In the genomic region with DNA sequence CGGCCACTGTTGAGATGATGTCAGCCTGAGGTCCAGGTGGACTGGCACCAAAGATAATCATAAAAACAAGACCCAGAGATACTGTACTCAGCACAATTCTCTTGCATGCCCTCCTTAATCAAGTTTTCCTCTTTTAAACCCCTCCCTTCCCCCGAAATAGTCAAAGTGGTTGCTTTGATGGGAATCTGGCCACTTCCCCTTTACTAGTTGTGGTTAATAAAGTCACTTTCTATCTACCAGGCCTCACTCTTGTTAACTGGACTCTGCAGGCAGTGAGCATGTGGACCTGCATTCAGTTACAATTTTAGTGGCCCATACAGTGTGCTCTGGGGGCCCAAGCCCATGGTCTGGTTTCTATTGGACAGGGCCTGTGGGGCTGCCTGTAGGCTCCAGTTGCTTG, we compare ENCODE assay signal across 22 cellular contexts. TPM values are rescaled to one million over a fixed set of nuclear protein-coding genes. Genes with fewer than 3 reads are reported as not detected.
"Had no signal": no experiment of that assay in that cellular context is flagged by ENCODE, and none has a peak within 500 bp of the region (broad histone marks: within the 10 kb centered on the region; RNA-seq: fewer than 3 reads in every experiment).

No MANE protein-coding gene starts in this region.

- H3K4me3 ChIP-seq: gastrocnemius medialis, lower lobe of right lung, spleen, thoracic aorta, upper lobe of left lung had no signal

- H3K4me1 ChIP-seq: lower lobe of right lung, spleen, upper lobe of left lung had no signal

- H3K36me3 ChIP-seq: gastrocnemius medialis, lower lobe of right lung, neutrophil, spleen, thoracic aorta, upper lobe of left lung had no signal

- H3K27me3 ChIP-seq: gastrocnemius medialis, neutrophil, upper lobe of left lung had no signal

- H3K27ac ChIP-seq: lower lobe of right lung, neutrophil, spleen, thoracic aorta, upper lobe of left lung had no signal

- DNase-seq: activated CD4-positive, alpha-beta T cell treated with anti-CD3 and anti-CD28 coated beads, Interleukin-2, amount 10 ng/mL, durations not matched to agents 7 days and 5 days; activated CD8-positive, alpha-beta memory T cell treated with anti-CD3 and anti-CD28 coated beads, Interleukin-2, amount 50 U/mL, for 4 hours; activated effector memory CD4-positive, alpha-beta T cell treated with anti-CD3 and anti-CD28 coated beads, Interleukin-2, amount 50 U/mL, for 16 hours; activated naive CD4-positive, alpha-beta T cell treated with anti-CD3 and anti-CD28 coated beads, Interleukin-2, amount 50 U/mL, for 16 hours; activated T-cell treated with anti-CD3 and anti-CD28 coated beads, Interleukin-2, amount 50 U/mL, for 4 hours; aorta; effector CD4-positive, alpha-beta T cell; gastrocnemius medialis; head of caudate nucleus; lower lobe of right lung; natural killer cell; posterior cingulate gyrus; spleen; stimulated activated CD4-positive, alpha-beta T cell treated with anti-CD3 and anti-CD28 coated beads, Interleukin-4, amount 100 ng/mL, for 4 hours; upper lobe of left lung had no signal

- H3K9me3 ChIP-seq: gastrocnemius medialis, lower lobe of right lung, neutrophil, spleen, thoracic aorta, upper lobe of left lung had no signal

- ATAC-seq: activated CD4-positive, CD25-positive, alpha-beta regulatory T cell treated with anti-CD3 and anti-CD28 coated beads, Interleukin-2, amount 50 U/mL, for 24 hours; activated T-cell treated with anti-CD3 and anti-CD28 coated beads, Interleukin-2, amount 50 U/mL, for 4 hours; esophagus mucosa; gastrocnemius medialis; natural killer cell; stimulated activated memory B cell treated with anti-CD40 and anti-IgM and Interleukin-4, amounts not matched to agents 10 μg/mL and 1 μg/mL and 100 μg/mL, for 72 hours had no signal

- FAIRE-seq: keratinocyte had no signal

RNA-seq across cellular contexts. Expression of gene FBP2, which starts 17.5 kb away (rescaled TPM):
- total RNA-seq: activated CD4-positive, alpha-beta T cell treated with anti-CD3 and anti-CD28 coated beads, Interleukin-2, amount 10 ng/mL, durations not matched to agents 7 days and 5 days; activated T-cell treated with anti-CD3 and anti-CD28 coated beads, Interleukin-2, amount 50 U/mL, for 4 hours; aorta; esophagus mucosa; lower lobe of right lung; natural killer cell; renal cortical epithelial cell; spleen had no signal
- polyA plus RNA-seq: keratinocyte had no signal

RNA-seq across cellular contexts. Expression of gene PCAT7, which starts 21.2 kb away (rescaled TPM):
- total RNA-seq: activated CD4-positive, alpha-beta T cell treated with anti-CD3 and anti-CD28 coated beads, Interleukin-2, amount 10 ng/mL, durations not matched to agents 7 days and 5 days; activated T-cell treated with anti-CD3 and anti-CD28 coated beads, Interleukin-2, amount 50 U/mL, for 4 hours; esophagus mucosa; gastrocnemius medialis; natural killer cell; spleen; thoracic aorta had no signal
- polyA plus RNA-seq: keratinocyte had no signal
